Comparison of ENCODE assay signal across 12 cellular contexts in genomic region chr13:30529085-30529815, GRCh38.
DNase-seq lines count a peak whose midpoint lies in the region; ATAC-seq and TF ChIP-seq lines count a peak whose summit lies in the region.
"Had no signal": no experiment of that assay in that cellular context is flagged by ENCODE, and none has a peak within 500 bp of the region (broad histone marks: within the 10 kb centered on the region; RNA-seq: fewer than 3 reads in every experiment).

No MANE protein-coding gene starts in this region.

- no peak overlapping the region for H2AK5ac ChIP-seq in trophoblast cell (ENCODE audit: low read length)

- CTCF ChIA-PET in PC-9 (lab: Charles Lee) = no interaction called here

- H3K14ac ChIP-seq in trophoblast cell (ENCODE audit: low read length) = no peak overlapping the region

- H3K9me3 ChIP-seq in trophoblast cell (ENCODE audit: insufficient read depth, low read depth, low read length) (peaks cover 1% of the 10 kb centered on the region), PC-9 (ENCODE audit: insufficient read depth, low read depth) (no peaks in the 10 kb centered on the region)
- H3K9me3 ChIP-seq: prostate gland had no signal

- peaks cover 7 to 9% of the 10 kb centered on the region in 2 experiments for H3K4me1 ChIP-seq in trophoblast cell (ENCODE audit: control insufficient read depth in 1 of 2, insufficient read depth in 2 of 2, low read length in 2 of 2)
- no peaks in the 10 kb centered on the region for H3K4me1 ChIP-seq in PC-9 (replicated peaks; ENCODE audit: insufficient read depth)
- H3K4me1 ChIP-seq: prostate gland had no signal

- no peak overlapping the region for H3K23ac ChIP-seq in trophoblast cell (ENCODE audit: low read length)

- H3K36me3 ChIP-seq in trophoblast cell (ENCODE audit: control insufficient read depth in 1 of 2, insufficient read depth in 2 of 2, low read length in 2 of 2) = no peaks in the 10 kb centered on the region
- no peaks in the 10 kb centered on the region for H3K36me3 ChIP-seq in PC-9 (ENCODE audit: low read depth)
- H3K36me3 ChIP-seq: prostate gland had no signal

- no peaks in the 10 kb centered on the region; the same call in 1 of the 2 replicates for H3K9me2 ChIP-seq in PC-9 (ENCODE audit: insufficient read depth)

- H3K4me3 ChIP-seq in fibroblast of mammary gland (ENCODE audit: control insufficient read depth, low read depth, low read length) (no peak overlapping the region), trophoblast cell (ENCODE audit: low read depth, low read length) (no peak overlapping the region), PC-9 (no peak overlapping the region)
- H3K4me3 ChIP-seq: prostate gland had no signal

- intact Hi-C loops in PC-9 (cut with micrococcal nuclease; ENCODE audit: unreplicated experiment) = no loop called here

- H3K79me2 ChIP-seq in trophoblast cell (ENCODE audit: control insufficient read depth, insufficient read depth, low read length, poor library complexity) (no peaks in the 10 kb centered on the region), PC-9 (ENCODE audit: low read depth) (no peaks in the 10 kb centered on the region)

- H3F3A ChIP-seq in PC-9 (ENCODE audit: insufficient read depth, low read depth) = no peaks in the 10 kb centered on the region

- peaks cover 7% of the 10 kb centered on the region for H3K79me1 ChIP-seq in trophoblast cell (ENCODE audit: low read length)

- H3K27me3 ChIP-seq in trophoblast cell (ENCODE audit: insufficient read depth, low read length) = no peaks in the 10 kb centered on the region
- no peaks in the 10 kb centered on the region for H3K27me3 ChIP-seq in PC-9 (ENCODE audit: insufficient read depth, low read depth)

- H3K9ac ChIP-seq in trophoblast cell (ENCODE audit: low read length) = no peak overlapping the region

- no peak overlapping the region for H2BK5ac ChIP-seq in trophoblast cell (ENCODE audit: low read depth, low read length, poor library complexity)

- DNase-seq in fibroblast of mammary gland (ENCODE audit: low read depth) = peak; percentile 56
- DNase-seq in activated CD4-positive, alpha-beta T cell treated with anti-CD3 and anti-CD28 coated beads for 4 hours = no peak
- DNase-seq in trophoblast cell = no peak
- no peak for DNase-seq in PC-9
- DNase-seq: activated CD4-positive, alpha-beta T cell treated with anti-CD3 and anti-CD28 coated beads, Interleukin-2, amount 50 U/mL, for 48 hours; CD4-positive, CD25-positive, alpha-beta regulatory T cell; stimulated activated CD4-positive, alpha-beta T cell treated with anti-CD3 and anti-CD28 coated beads, Interleukin-4, amount 100 ng/mL, for 4 hours had no signal

- no peak overlapping the region for H3K18ac ChIP-seq in trophoblast cell (ENCODE audit: low read length)

- peak; percentile 98 for ATAC-seq in GM18511 (IDR thresholded peaks at IDR 0.05; ENCODE audit: unreplicated experiment)
- ATAC-seq in GM21390 (IDR thresholded peaks at IDR 0.05; ENCODE audit: unreplicated experiment) = peak; percentile 60
- peak; percentile 85 for ATAC-seq in HG03175 (IDR thresholded peaks at IDR 0.05; ENCODE audit: unreplicated experiment)
- ATAC-seq in GM21528 (IDR thresholded peaks at IDR 0.05; ENCODE audit: low FRiP score, unreplicated experiment) = no peak

- H3K4me2 ChIP-seq in trophoblast cell (ENCODE audit: low read length) = no peak overlapping the region
- H3K4me2 ChIP-seq in PC-9 = no peak overlapping the region

- no peak overlapping the region for H3K4ac ChIP-seq in trophoblast cell (ENCODE audit: low read depth, low read length)

- no TSS peak for BruUV-seq in PC-9 (replicated peaks; lab: Mats Ljungman, UMichigan)

- no peak overlapping the region for H4K91ac ChIP-seq in trophoblast cell (ENCODE audit: low read depth, low read length)

- H2AFZ ChIP-seq in trophoblast cell (ENCODE audit: insufficient read depth, low read length, poor library complexity) = no peak overlapping the region
- no peak overlapping the region for H2AFZ ChIP-seq in PC-9

- H3K27ac ChIP-seq in trophoblast cell (ENCODE audit: low read depth, low read length) (no peak overlapping the region), PC-9 (no peak overlapping the region)
- H3K27ac ChIP-seq: prostate gland had no signal

- no peak overlapping the region for H4K12ac ChIP-seq in trophoblast cell (ENCODE audit: low read depth, low read length)

- TF ChIP-seq CTCF in fibroblast of mammary gland (conservative IDR thresholded peaks at IDR 0.05; ENCODE audit: control insufficient read depth, insufficient read depth, low read depth, low read length) (no peak), PC-9 (conservative IDR thresholded peaks at IDR 0.05) (no peak)

- POLR2A ChIA-PET in PC-9 (lab: Charles Lee; ENCODE audit: unreplicated experiment) = no interaction called here

- no peak overlapping the region for H4K8ac ChIP-seq in trophoblast cell (ENCODE audit: low read depth, low read length)

- WGBS in trophoblast cell (ENCODE audit: extremely low coverage, insufficient coverage, insufficient read length) = no CpG with 5 or more reads among the region's 8 CpGs

- H2BK120ac ChIP-seq in trophoblast cell (ENCODE audit: insufficient read depth, low read length, poor library complexity) = no peak overlapping the region

- no peaks in the 10 kb centered on the region for H4K20me1 ChIP-seq in PC-9 (ENCODE audit: insufficient read depth)

- no peak overlapping the region for H2BK12ac ChIP-seq in trophoblast cell (ENCODE audit: low read length)
